Comparison of ENCODE assay signal across 1 cellular context in genomic region chr17:39960406-39961053, GRCh38.
TF ChIP-seq lines count a peak whose summit lies in the region.

No MANE protein-coding gene starts in this region.

TF ChIP-seq in H1, 55 proteins besides CTCF, POLR2A, EP300 and RAD21:
- TF ChIP-seq RFX5 (IDR thresholded peaks at IDR 0.05; ENCODE audit: borderline replicate concordance, low read depth, low read length) (no peak), HDAC2 (IDR thresholded peaks at IDR 0.05; ENCODE audit: borderline replicate concordance in 1 of 2, low read depth in 2 of 2, low read length in 2 of 2) (no peak), SIRT6 (IDR thresholded peaks at IDR 0.05; ENCODE audit: low read length) (no peak)
- TF ChIP-seq, protein P1, sequence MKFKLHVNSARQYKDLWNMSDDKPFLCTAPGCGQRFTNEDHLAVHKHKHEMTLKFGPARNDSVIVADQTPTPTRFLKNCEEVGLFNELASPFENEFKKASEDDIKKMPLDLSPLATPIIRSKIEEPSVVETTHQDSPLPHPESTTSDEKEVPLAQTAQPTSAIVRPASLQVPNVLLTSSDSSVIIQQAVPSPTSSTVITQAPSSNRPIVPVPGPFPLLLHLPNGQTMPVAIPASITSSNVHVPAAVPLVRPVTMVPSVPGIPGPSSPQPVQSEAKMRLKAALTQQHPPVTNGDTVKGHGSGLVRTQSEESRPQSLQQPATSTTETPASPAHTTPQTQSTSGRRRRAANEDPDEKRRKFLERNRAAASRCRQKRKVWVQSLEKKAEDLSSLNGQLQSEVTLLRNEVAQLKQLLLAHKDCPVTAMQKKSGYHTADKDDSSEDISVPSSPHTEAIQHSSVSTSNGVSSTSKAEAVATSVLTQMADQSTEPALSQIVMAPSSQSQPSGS (IDR thresholded peaks at IDR 0.05; ENCODE audit: low read length), result no peak
